ENCODE assay signal across 23 cellular contexts in genomic region chrX:27889878-27890277, GRCh38.
"Had no signal": no experiment of that assay in that cellular context is flagged by ENCODE, and none has a peak within 500 bp of the region (broad histone marks: within the 10 kb centered on the region; RNA-seq: fewer than 3 reads in every experiment).

No MANE protein-coding gene starts in this region.

- H3K4me1 ChIP-seq: gastrocnemius medialis, spleen, testis, vagina had no signal

- H3K4me3 Mint-ChIP-seq: activated CD4-positive, alpha-beta memory T cell treated with anti-CD3 and anti-CD28 coated beads, Interleukin-2, amount 10 ng/mL, durations not matched to agents 7 days and 5 days; activated CD4-positive, alpha-beta T cell treated with anti-CD3 and anti-CD28 coated beads, Interleukin-2, amount 10 ng/mL, durations not matched to agents 24 days and 14 days; activated naive CD4-positive, alpha-beta T cell treated with anti-CD3 and anti-CD28 coated beads, Interleukin-2, amount 50 U/mL, for 24 hours; dendritic cell treated with granulocyte-macrophage colony-stimulating factor and Interleukin-4, amounts not matched to agents 40 ng/mL and 50 ng/mL, for 4 days; natural killer cell had no signal

- H3K27ac ChIP-seq: brain microvascular endothelial cell, gastrocnemius medialis, spleen, testis, vagina, VCaP had no signal

- H3K27me3 ChIP-seq: brain microvascular endothelial cell, gastrocnemius medialis, testis, vagina had no signal

- H3K9me3 Mint-ChIP-seq: activated CD4-positive, alpha-beta memory T cell treated with anti-CD3 and anti-CD28 coated beads, Interleukin-2, amount 10 ng/mL, durations not matched to agents 7 days and 5 days; activated CD4-positive, alpha-beta T cell treated with anti-CD3 and anti-CD28 coated beads, Interleukin-2, amount 10 ng/mL, durations not matched to agents 24 days and 14 days; activated naive CD4-positive, alpha-beta T cell treated with anti-CD3 and anti-CD28 coated beads, Interleukin-2, amount 50 U/mL, for 24 hours; dendritic cell treated with granulocyte-macrophage colony-stimulating factor and Interleukin-4, amounts not matched to agents 40 ng/mL and 50 ng/mL, for 4 days had no signal

- H3K36me3 ChIP-seq: brain microvascular endothelial cell, gastrocnemius medialis, spleen, vagina had no signal

- DNase-seq: activated CD4-positive, alpha-beta memory T cell treated with anti-CD3 and anti-CD28 coated beads, Interleukin-2, amount 10 ng/mL, durations not matched to agents 7 days and 5 days; activated CD4-positive, alpha-beta T cell treated with anti-CD3 and anti-CD28 coated beads, Interleukin-2, amount 10 ng/mL, durations not matched to agents 24 days and 14 days; activated gamma-delta T cell; activated T-cell treated with anti-CD3 and anti-CD28 coated beads for 4 hours; aorta; effector CD8-positive, alpha-beta T cell; gastrocnemius medialis; hypothalamus; left ventricle myocardium superior; midbrain; natural killer cell; retina; spleen; stimulated activated CD4-positive, alpha-beta T cell treated with anti-CD3 and anti-CD28 coated beads, Interleukin-4, amount 100 ng/mL, for 1 hour; stimulated activated naive CD4-positive, alpha-beta T cell; testis had no signal

- ATAC-seq: activated CD4-positive, CD25-positive, alpha-beta regulatory T cell treated with anti-CD3 and anti-CD28 coated beads, Interleukin-2, amount 50 U/mL, for 24 hours; gastrocnemius medialis; left ventricle myocardium superior; natural killer cell had no signal

- H3K36me3 Mint-ChIP-seq: activated naive CD4-positive, alpha-beta T cell treated with anti-CD3 and anti-CD28 coated beads, Interleukin-2, amount 50 U/mL, for 24 hours; natural killer cell had no signal

- H3K4me1 Mint-ChIP-seq: activated CD4-positive, alpha-beta memory T cell treated with anti-CD3 and anti-CD28 coated beads, Interleukin-2, amount 10 ng/mL, durations not matched to agents 7 days and 5 days; activated CD4-positive, alpha-beta T cell treated with anti-CD3 and anti-CD28 coated beads, Interleukin-2, amount 10 ng/mL, durations not matched to agents 24 days and 14 days; activated naive CD4-positive, alpha-beta T cell treated with anti-CD3 and anti-CD28 coated beads, Interleukin-2, amount 50 U/mL, for 24 hours; natural killer cell had no signal

- H3K27me3 Mint-ChIP-seq: activated CD4-positive, alpha-beta memory T cell treated with anti-CD3 and anti-CD28 coated beads, Interleukin-2, amount 10 ng/mL, durations not matched to agents 7 days and 5 days; activated CD4-positive, alpha-beta T cell treated with anti-CD3 and anti-CD28 coated beads, Interleukin-2, amount 10 ng/mL, durations not matched to agents 24 days and 14 days; activated naive CD4-positive, alpha-beta T cell treated with anti-CD3 and anti-CD28 coated beads, Interleukin-2, amount 50 U/mL, for 24 hours; dendritic cell treated with granulocyte-macrophage colony-stimulating factor and Interleukin-4, amounts not matched to agents 40 ng/mL and 50 ng/mL, for 4 days had no signal

- H3K9me3 ChIP-seq: gastrocnemius medialis, spleen, testis, vagina had no signal

- H3K27ac Mint-ChIP-seq: activated CD4-positive, alpha-beta memory T cell treated with anti-CD3 and anti-CD28 coated beads, Interleukin-2, amount 10 ng/mL, durations not matched to agents 7 days and 5 days; activated CD4-positive, alpha-beta T cell treated with anti-CD3 and anti-CD28 coated beads, Interleukin-2, amount 10 ng/mL, durations not matched to agents 24 days and 14 days; activated naive CD4-positive, alpha-beta T cell treated with anti-CD3 and anti-CD28 coated beads, Interleukin-2, amount 50 U/mL, for 24 hours; dendritic cell treated with granulocyte-macrophage colony-stimulating factor and Interleukin-4, amounts not matched to agents 40 ng/mL and 50 ng/mL, for 4 days; natural killer cell had no signal

- FAIRE-seq: islet of Langerhans had no signal

- H3K4me3 ChIP-seq: gastrocnemius medialis, spleen, testis, vagina had no signal
